8 cellular contexts compared by ENCODE assay signal in the genomic region with DNA sequence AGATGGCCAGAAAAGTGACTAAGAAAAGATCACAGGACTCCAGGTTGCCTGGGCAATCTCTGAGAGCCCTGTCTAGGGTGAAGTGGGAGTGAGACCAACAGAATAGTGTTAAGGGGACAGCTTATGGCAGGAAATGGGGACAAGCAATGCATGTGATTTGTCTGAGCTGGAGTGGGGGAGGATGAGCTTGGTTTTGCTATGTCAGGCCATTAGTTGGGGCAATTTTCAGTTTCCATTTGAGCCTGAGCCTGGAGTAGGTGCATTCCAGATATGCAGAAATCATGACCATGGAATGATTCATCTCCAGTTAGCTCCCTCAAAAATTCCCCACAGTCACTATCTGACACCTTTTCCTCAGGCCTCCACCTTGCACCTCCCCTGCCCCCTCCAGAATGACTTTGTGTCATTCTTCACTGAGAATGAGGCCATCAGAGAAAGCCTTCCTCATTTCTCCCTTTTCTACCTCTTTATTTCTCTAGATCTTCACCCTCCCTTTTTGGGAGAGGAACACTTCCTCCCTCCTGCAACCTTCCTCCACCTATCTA.
DNase-seq lines count a peak whose midpoint lies in the region; ATAC-seq and TF ChIP-seq lines count a peak whose summit lies in the region.

No MANE protein-coding gene starts in this region.

- H3K27me3 ChIP-seq in mammary epithelial cell (ENCODE audit: insufficient read depth, low read length) (no peaks in the 10 kb centered on the region), gastrocnemius medialis (no peaks in the 10 kb centered on the region)

- POLR2A ChIA-PET in GM10248 (lab: Yijun Ruan, JAX), result interaction anchor here (1.2 to 1.5 kb wide), 2 partner anchors 49 to 407 kb away, joined by 6 to 12 read pairs; a partner anchor contains a TSS

- peak overlapping the region; percentile 48 for H3K9ac ChIP-seq in mammary epithelial cell (ENCODE audit: insufficient read depth, low read length)

- BruUV-seq in mammary epithelial cell (replicated peaks; lab: Mats Ljungman, UMichigan), result no TSS peak

- H3K9me3 ChIP-seq in mammary epithelial cell (replicated peaks; ENCODE audit: insufficient read depth, low read length) (no peaks in the 10 kb centered on the region), gastrocnemius medialis (no peaks in the 10 kb centered on the region)

- TF ChIP-seq POLR2A in gastrocnemius medialis (IDR thresholded peaks at IDR 0.05), result no peak

- DNase-seq in GM10248 (ENCODE audit: extremely low spot score), result peak; percentile 71
- DNase-seq in mammary epithelial cell, result peak; percentile 97
- DNase-seq in stimulated activated CD8-positive, alpha-beta memory T cell treated with anti-CD3 and anti-CD28 coated beads, Interleukin-15, amount 100 ng/mL, for 48 hours (ENCODE audit: low read depth in 2 of 2), result peak; percentile 40 to 49
- DNase-seq in substantia nigra (lab: John Stamatoyannopoulos, UW), result no peak
- DNase-seq in HuH-7.5 (ENCODE audit: low spot score), result no peak
- no peak for DNase-seq in gastrocnemius medialis

- CTCF ChIA-PET in GM10248 (lab: Yijun Ruan, JAX), result interaction anchor here (1.2 to 2.2 kb wide), 4 partner anchors 11 to 51 kb away, joined by 3 to 8 read pairs (median 4); no protein-coding TSS in a partner anchor
- CTCF ChIA-PET in mammary epithelial cell (lab: Charles Lee; ENCODE audit: low non-redundant PET), result interaction anchor here (0.6 kb wide), 2 partner anchors 351 to 435 kb away, joined by 3 to 5 read pairs; no protein-coding TSS in a partner anchor

- H4K20me1 ChIP-seq in mammary epithelial cell (ENCODE audit: insufficient read depth, low read length), result no peaks in the 10 kb centered on the region

- in situ Hi-C loops in mammary epithelial cell (cut with MboI; ENCODE audit: low sequenced_read_pairs in 2 of 2), result loop anchor here in 1 of 2 donors (25.0 kb wide), 1 partner anchor 1165 kb away; no protein-coding TSS in a partner anchor
- in situ Hi-C loops in gastrocnemius medialis (cut with MboI; ENCODE audit: low sequenced_read_pairs in 4 of 4), result loop anchor here in 3 of 4 donors (25.0 kb wide), 2 partner anchors 415 to 965 kb away; a partner anchor contains a TSS

- H3K4me1 ChIP-seq in mammary epithelial cell (ENCODE audit: insufficient read depth, low read length) (peaks cover 38% of the 10 kb centered on the region), gastrocnemius medialis (peaks cover 3 to 20% of the 10 kb centered on the region in 2 donors)

- H3K79me2 ChIP-seq in mammary epithelial cell (ENCODE audit: insufficient read depth, low read length), result no peaks in the 10 kb centered on the region

- peak overlapping the region; percentile 59 for H2AFZ ChIP-seq in mammary epithelial cell (ENCODE audit: low read depth, low read length)

- no peaks in the 10 kb centered on the region for H3K36me3 ChIP-seq in mammary epithelial cell (ENCODE audit: insufficient read depth, low read length)
- no peaks in the 10 kb centered on the region for H3K36me3 ChIP-seq in gastrocnemius medialis

- TF ChIP-seq CTCF in GM10248 (IDR thresholded peaks at IDR 0.05; ENCODE audit: control extremely low read depth, extremely low read depth, low read depth, missing control alignments) (no peak), mammary epithelial cell (conservative IDR thresholded peaks at IDR 0.05 in 1 of 2, IDR thresholded peaks at IDR 0.05 in 1 of 2; ENCODE audit: extremely low read depth in 1 of 2, insufficient read depth in 1 of 2, low read depth in 1 of 2, low read length in 2 of 2) (no peak), gastrocnemius medialis (IDR thresholded peaks at IDR 0.05 in 4 of 5, conservative IDR thresholded peaks at IDR 0.05 in 1 of 5) (no peak)

- peak; percentile 47 for ATAC-seq in GM19467 (IDR thresholded peaks at IDR 0.05; ENCODE audit: unreplicated experiment)
- ATAC-seq in HG03460 (IDR thresholded peaks at IDR 0.05; ENCODE audit: unreplicated experiment), result peak; percentile 48
- no peak for ATAC-seq in gastrocnemius medialis

- intact Hi-C loops in mammary epithelial cell (cut with micrococcal nuclease), result loop anchor here (5.0 kb wide), 1 partner anchor 45 kb away; no protein-coding TSS in a partner anchor
- intact Hi-C loops in gastrocnemius medialis (cut with DNase I; ENCODE audit: low total_unique reads), result loop anchor here (10.0 kb wide), 1 partner anchor 117 kb away; no protein-coding TSS in a partner anchor

- H3K4me2 ChIP-seq in mammary epithelial cell (ENCODE audit: insufficient read depth, low read depth, low read length), result peak overlapping the region; percentile 29

- dilution Hi-C loops in mammary epithelial cell (cut with HindIII; ENCODE audit: low sequenced_read_pairs), result no loop called here

- H3K27ac ChIP-seq in mammary epithelial cell (ENCODE audit: insufficient read depth, low read depth, low read length), result peak overlapping the region; percentile 82
- H3K27ac ChIP-seq in substantia nigra (ENCODE audit: low read depth, low read length, poor library complexity, severe bottlenecking), result no peak overlapping the region
- H3K27ac ChIP-seq in gastrocnemius medialis, result peak overlapping the region in 2 of 4 donors; percentile 70 to 74

- H3K4me3 ChIP-seq in mammary epithelial cell (replicated peaks in 1 of 3; ENCODE audit: insufficient read depth in 1 of 3, low read depth in 2 of 3, low read length in 3 of 3), result no peak overlapping the region
- no peak overlapping the region for H3K4me3 ChIP-seq in gastrocnemius medialis

Comparison
In these comparisons a context has a peak if more than half of its experiments do, and no peak if none do; other contexts are left out.
1. DNase-seq: peak in GM10248 (single experiment), mammary epithelial cell (single experiment) and stimulated activated CD8-positive, alpha-beta memory T cell treated with anti-CD3 and anti-CD28 coated beads, Interleukin-15, amount 100 ng/mL, for 48 hours (2 of 2); none in substantia nigra (0 of 49), HuH-7.5 (single experiment) and gastrocnemius medialis (0 of 2).
2. ATAC-seq: peak in GM19467 (single experiment) and HG03460 (single experiment); none in gastrocnemius medialis (0 of 2).